ENCODE assay signal across 10 cellular contexts in the genomic region with DNA sequence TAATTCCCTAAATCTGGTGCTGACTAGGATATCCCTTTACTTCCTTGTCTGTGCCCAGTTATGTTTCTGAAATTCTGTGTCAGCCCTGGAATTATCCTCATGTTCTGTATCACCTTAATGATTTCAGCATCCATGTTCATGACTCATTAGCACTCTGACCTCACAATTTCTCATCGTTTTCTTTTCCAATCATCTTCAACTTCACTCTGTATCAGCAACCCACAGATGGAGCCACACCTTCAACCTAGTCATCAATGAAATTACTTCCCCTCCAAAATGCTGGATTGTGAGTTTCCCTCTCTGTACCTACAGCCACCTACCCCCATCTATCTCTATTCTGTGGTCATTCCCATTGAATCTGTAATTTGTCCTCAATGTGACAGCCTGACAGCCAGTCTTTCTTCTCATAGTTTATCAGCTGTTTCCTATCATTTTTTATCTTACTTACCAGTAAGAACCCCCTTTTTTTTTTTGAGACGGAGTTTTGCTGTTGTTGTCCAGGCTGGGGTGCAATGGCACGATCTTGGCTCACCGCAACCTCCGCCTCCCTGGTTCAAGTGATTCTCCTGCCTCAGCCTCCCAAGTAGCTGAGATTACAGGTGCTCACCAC. TPM values are rescaled to one million over a fixed set of nuclear protein-coding genes. Genes with fewer than 3 reads are reported as not detected.
DNase-seq lines count a peak whose midpoint lies in the region; ATAC-seq, FAIRE-seq and TF ChIP-seq lines count a peak whose summit lies in the region.
"Had no signal": no experiment of that assay in that cellular context is flagged by ENCODE, and none has a peak within 500 bp of the region (broad histone marks: within the 10 kb centered on the region; RNA-seq: fewer than 3 reads in every experiment).

No MANE protein-coding gene starts in this region.

- peak; percentile 5 for FAIRE-seq in astrocyte (lab: Jason Lieb, UNC)
- FAIRE-seq: A204.1 had no signal

- intact Hi-C loops in IMR-90 (cut with micrococcal nuclease) (loop anchor here (5.0 kb wide), 1 partner anchor 54 kb away; no protein-coding TSS in a partner anchor), mucosa of descending colon (cut with DNase I, micrococcal nuclease) (no loop called here)

- H3K9me3 ChIP-seq in IMR-90 (ENCODE audit: control insufficient read depth, insufficient read depth, low read length) = 0 out of 2 replicates have a peak, but pooled peaks cover 2% of the 10 kb centered on the region
- peaks cover 2% of the 10 kb centered on the region for H3K9me3 ChIP-seq in astrocyte (ENCODE audit: insufficient read depth, low read depth, low read length)
- no peaks in the 10 kb centered on the region for H3K9me3 ChIP-seq in mucosa of descending colon

- H2AK9ac ChIP-seq in IMR-90 (replicated peaks; ENCODE audit: low read depth, low read length, poor library complexity) = no peak overlapping the region

- H3K27me3 Mint-ChIP-seq in astrocyte (ENCODE audit: low read depth, unreplicated experiment) = no peaks in the 10 kb centered on the region
- H3K27me3 Mint-ChIP-seq: naive B cell had no signal

- no peak for TF ChIP-seq RAD21 in IMR-90 (IDR thresholded peaks at IDR 0.05; ENCODE audit: low read length)

- no peak overlapping the region for H3K27ac Mint-ChIP-seq in astrocyte (ENCODE audit: unreplicated experiment)
- H3K27ac Mint-ChIP-seq: naive B cell had no signal

- peak overlapping the region; percentile 80 for H2BK120ac ChIP-seq in IMR-90 (ENCODE audit: low read depth, low read length)

- 72% methylated on average over 4 of the region's 5 CpGs; no CpG with 5 or more reads in 1 of the 2 experiments for WGBS in IMR-90 (ENCODE audit: extremely low coverage in 2 of 2, insufficient read length in 1 of 2), 2 experiments

- H4K5ac ChIP-seq in IMR-90 (ENCODE audit: low read depth, low read length) = no peak overlapping the region; the same call in 1 of the 2 replicates

- H3K4ac ChIP-seq in IMR-90 (ENCODE audit: low read depth, low read length) = peak overlapping the region; percentile 79; the same call in 1 of the 2 replicates

- H4K91ac ChIP-seq in IMR-90 (ENCODE audit: insufficient read depth, low read depth, low read length) = peak overlapping the region; percentile 62; the same call in 1 of the 2 replicates

- H3K4me2 ChIP-seq in IMR-90 (ENCODE audit: low read depth, low read length) (no peak overlapping the region), astrocyte (ENCODE audit: low read length) (peak overlapping the region; percentile 8)

- H2AFZ ChIP-seq in IMR-90 (replicated peaks; ENCODE audit: low read length, poor library complexity) = no peak overlapping the region
- H2AFZ ChIP-seq in astrocyte (ENCODE audit: low read depth, low read length) = peak overlapping the region; percentile 13

- peak overlapping the region; percentile 33; the same call in 1 of the 2 replicates for H3K18ac ChIP-seq in IMR-90 (ENCODE audit: low read depth, low read length)

- POLR2A ChIA-PET in IMR-90 (lab: Charles Lee; ENCODE audit: unreplicated experiment) = no interaction called here

- H2BK5ac ChIP-seq in IMR-90 (ENCODE audit: low read depth, low read length, poor library complexity, severe bottlenecking) = peak overlapping the region; percentile 69

- H3K4me3 ChIP-seq in IMR-90 (ENCODE audit: insufficient read depth, low read depth, low read length) (no peak overlapping the region), astrocyte (ENCODE audit: insufficient read depth, low read depth, low read length) (no peak overlapping the region), mucosa of descending colon (no peak overlapping the region)

- H3K4me1 Mint-ChIP-seq in astrocyte (ENCODE audit: low read depth, unreplicated experiment) = peaks cover 3% of the 10 kb centered on the region

- no peak for TF ChIP-seq POLR2A in IMR-90 (IDR thresholded peaks at IDR 0.05; ENCODE audit: low read depth, low read length)

- H3K4me1 ChIP-seq in IMR-90 (ENCODE audit: control insufficient read depth, insufficient read depth, low read length) (peaks cover 2% of the 10 kb centered on the region; the same call in 1 of the 2 replicates), astrocyte (ENCODE audit: insufficient read depth, low read length) (peaks cover 12% of the 10 kb centered on the region), mucosa of descending colon (ENCODE audit: low read depth) (peaks cover 28% of the 10 kb centered on the region)

- H3K14ac ChIP-seq in IMR-90 (replicated peaks; ENCODE audit: low read depth, low read length) = no peak overlapping the region

- H3K27ac ChIP-seq in IMR-90 (ENCODE audit: insufficient read depth, low read length) = no peak overlapping the region
- H3K27ac ChIP-seq in astrocyte (ENCODE audit: low read depth, low read length) = no peak overlapping the region

- peak overlapping the region; percentile 50; the same call in 1 of the 2 replicates for H2AK5ac ChIP-seq in IMR-90 (ENCODE audit: low read depth, low read length)

- no TSS peak for BruUV-seq in IMR-90 (replicated peaks; lab: Mats Ljungman, UMichigan)

- H4K20me1 ChIP-seq in IMR-90 (ENCODE audit: insufficient read depth, low read length) = peaks cover 4% of the 10 kb centered on the region
- peaks cover 5% of the 10 kb centered on the region for H4K20me1 ChIP-seq in astrocyte (ENCODE audit: insufficient read depth, low read length)

- dilution Hi-C loops in IMR-90 (cut with HindIII; ENCODE audit: low sequenced_read_pairs, unreplicated experiment) = no loop called here

- H3K27me3 ChIP-seq in IMR-90 (ENCODE audit: control insufficient read depth, insufficient read depth, low read length) (no peaks in the 10 kb centered on the region), astrocyte (ENCODE audit: insufficient read depth, low read length) (no peaks in the 10 kb centered on the region)

- peak overlapping the region; percentile 1; the same call in 2 of the 3 replicates for H2BK15ac ChIP-seq in IMR-90 (ENCODE audit: low read depth, low read length)

- H3K9me1 ChIP-seq in IMR-90 (ENCODE audit: insufficient read depth, low read length) = 0 out of 2 replicates have a peak, but pooled peaks cover 2% of the 10 kb centered on the region

- ATAC-seq in IMR-90 (ENCODE audit: low read depth) (no peak), mucosa of descending colon (peak; percentile 2), HG02623 (IDR thresholded peaks at IDR 0.05; ENCODE audit: unreplicated experiment) (no peak)

- TF ChIP-seq CTCF in IMR-90 (conservative IDR thresholded peaks at IDR 0.05; ENCODE audit: low read depth, low read length) = no peak
- no peak for TF ChIP-seq CTCF in astrocyte (IDR thresholded peaks at IDR 0.05; ENCODE audit: insufficient read depth, low read depth, low read length)
- TF ChIP-seq CTCF in mucosa of descending colon (IDR thresholded peaks at IDR 0.05) = no peak

- DNase-seq in NOMO-1 treated with DMSO at 0.1 percent for 48 hours (lab: John Stamatoyannopoulos, UW; ENCODE audit: unreplicated experiment) (peak; percentile 33), NOMO-1 treated with dmso at 0.1 percent for 144 hours (lab: John Stamatoyannopoulos, UW; ENCODE audit: unreplicated experiment) (no peak), IMR-90 (peak; percentile 87), astrocyte (ENCODE audit: low read depth) (peak; percentile 61), mucosa of descending colon (no peak), NCI-H1694 (lab: John Stamatoyannopoulos, UW) (no peak), midbrain (lab: John Stamatoyannopoulos, UW) (no peak)
- DNase-seq: naive B cell had no signal

- H2BK20ac ChIP-seq in IMR-90 (ENCODE audit: low read depth, low read length) = peak overlapping the region; percentile 38

- in situ Hi-C loops in IMR-90 (cut with MboI; ENCODE audit: low sequenced_read_pairs) = no loop called here

- peak overlapping the region in 1 of 2 experiments; percentile 50; a peak in 2 of 4 replicates for H4K8ac ChIP-seq in IMR-90 (ENCODE audit: low read depth in 2 of 2, low read length in 2 of 2)

- H3K79me2 ChIP-seq in astrocyte (ENCODE audit: insufficient read depth, low read length) = peaks cover 19% of the 10 kb centered on the region

- H3K9ac ChIP-seq in IMR-90 (ENCODE audit: low read depth, low read length) (no peak overlapping the region), astrocyte (ENCODE audit: low read length) (no peak overlapping the region)

- H3K23ac ChIP-seq in IMR-90 (ENCODE audit: low read depth, low read length) = peak overlapping the region; percentile 28; the same call in 1 of the 2 replicates

- no peaks in the 10 kb centered on the region for H3K36me3 ChIP-seq in IMR-90 (ENCODE audit: control insufficient read depth, insufficient read depth, low read length)
- H3K36me3 ChIP-seq in astrocyte (ENCODE audit: insufficient read depth, low read length) = no peaks in the 10 kb centered on the region
- H3K36me3 ChIP-seq in mucosa of descending colon (ENCODE audit: low read depth) = no peaks in the 10 kb centered on the region

- H3K9me3 Mint-ChIP-seq in astrocyte (ENCODE audit: unreplicated experiment) = peaks cover 8% of the 10 kb centered on the region

- peaks cover 13 to 29% of the 10 kb centered on the region in 2 experiments for H3K79me1 ChIP-seq in IMR-90 (ENCODE audit: low read depth in 1 of 2, low read length in 2 of 2)

- no peak overlapping the region for H3K56ac ChIP-seq in IMR-90 (ENCODE audit: extremely low read depth, insufficient read depth, low read length)

- CTCF ChIA-PET in IMR-90 (lab: Yijun Ruan, JAX) = interaction anchor here (0.5 kb wide), 1 partner anchor 169 kb away, joined by 3 read pairs; no protein-coding TSS in a partner anchor

- H3K36me3 Mint-ChIP-seq in astrocyte (ENCODE audit: low read depth, unreplicated experiment) = peaks cover 2% of the 10 kb centered on the region
- H3K36me3 Mint-ChIP-seq: naive B cell had no signal

- no peak overlapping the region for H3K4me3 Mint-ChIP-seq in astrocyte (ENCODE audit: unreplicated experiment)

TF ChIP-seq in IMR-90, 13 proteins besides CTCF, POLR2A, EP300 and RAD21 (continues in another document):
- TF ChIP-seq RFX5 (IDR thresholded peaks at IDR 0.05; ENCODE audit: low read depth, low read length) = no peak
- no peak for TF ChIP-seq MAZ (IDR thresholded peaks at IDR 0.05; ENCODE audit: borderline replicate concordance, low read depth, low read length)
- TF ChIP-seq RCOR1 (IDR thresholded peaks at IDR 0.05; ENCODE audit: insufficient replicate concordance, low read length) = no peak
- TF ChIP-seq CEBPB (IDR thresholded peaks at IDR 0.05; ENCODE audit: low read depth, low read length) = peak; percentile 74
- no peak for TF ChIP-seq BHLHE40 (IDR thresholded peaks at IDR 0.05; ENCODE audit: low read depth, low read length)
- no peak for TF ChIP-seq NFE2L2 (IDR thresholded peaks at IDR 0.05; ENCODE audit: low read depth, low read length)

RNA-seq across cellular contexts. Expression of a gene that starts 3.1 kb away (rescaled TPM):
- total RNA-seq in IMR-90 (2012; rRNA removed) (506 and 533 TPM in 2 replicates), astrocyte (141 and 158 TPM in 2 replicates), mucosa of descending colon (100 to 1,000 TPM in 2 of 3 donors, 10 to 100 TPM in 1; 78.0 to 209 (median 126) TPM)
- 90.6 and 93.1 TPM in 2 replicates for polyA plus RNA-seq in IMR-90 (2012; rRNA removed)
- polyA plus RNA-seq in IMR-90 (2012; cell fraction: cytosol; rRNA removed) = 8.4 and 8.7 TPM in 2 replicates
- 3.7 and 44.6 TPM in 2 replicates for polyA plus RNA-seq in IMR-90 (2012; cell fraction: nucleus; rRNA removed; ENCODE audit: low replicate concordance)

Comparison
In these comparisons a context has a peak if more than half of its experiments do, and no peak if none do; other contexts are left out.
1. DNase-seq: peak in NOMO-1 treated with DMSO at 0.1 percent for 48 hours (single experiment), IMR-90 (single experiment) and astrocyte (single experiment); none in NOMO-1 treated with dmso at 0.1 percent for 144 hours (single experiment), mucosa of descending colon (0 of 3), NCI-H1694 (single experiment) and midbrain (single experiment).